In genomic region chr3:31534036-31534435, GRCh38 we compare ENCODE assay signal across 8 cellular contexts. TPM values are rescaled to one million over a fixed set of nuclear protein-coding genes. Genes with fewer than 3 reads are reported as not detected.
DNase-seq lines count a peak whose midpoint lies in the region; ATAC-seq and TF ChIP-seq lines count a peak whose summit lies in the region.

No MANE protein-coding gene starts in this region.

- H3K27ac Mint-ChIP-seq in activated CD8-positive, alpha-beta T cell treated with anti-CD3 and anti-CD28 coated beads, Interleukin-2, amount 10 ng/mL, durations not matched to agents 7 days and 5 days, result peak overlapping the region; percentile 91

- intact Hi-C loops in sciatic nerve (cut with DNase I), result no loop called here

- peaks cover under 1% of the 10 kb centered on the region for H3K27me3 ChIP-seq in smooth muscle cell (ENCODE audit: low read depth)

- no peak overlapping the region for H3K27ac ChIP-seq in smooth muscle cell (ENCODE audit: low read depth)

- no peaks in the 10 kb centered on the region for H3K9me3 Mint-ChIP-seq in activated CD8-positive, alpha-beta T cell treated with anti-CD3 and anti-CD28 coated beads, Interleukin-2, amount 10 ng/mL, durations not matched to agents 7 days and 5 days (ENCODE audit: insufficient read depth)

- H3K9ac ChIP-seq in smooth muscle cell (ENCODE audit: low read depth), result peak overlapping the region; percentile 65

- H3K4me3 ChIP-seq in LNCaP clone FGC (ENCODE audit: low read depth, low read length) (peak overlapping the region; percentile 80), iPS-11a (ENCODE audit: low read depth, low read length) (peak overlapping the region; percentile 66), smooth muscle cell (peak overlapping the region; percentile 96)

- H3K4me2 ChIP-seq in smooth muscle cell, result peak overlapping the region; percentile 97

- in situ Hi-C loops in G401 (cut with HindIII; ENCODE audit: low sequenced_read_pairs), result no loop called here

- CTCF ChIA-PET in activated CD8-positive, alpha-beta T cell treated with anti-CD3 and anti-CD28 coated beads, Interleukin-2, amount 10 ng/mL, durations not matched to agents 7 days and 5 days (lab: Charles Lee), result interaction anchor here (0.6 to 2.8 kb wide), 5 partner anchors 11 to 713 kb away, joined by 3 to 7 read pairs (median 4); no protein-coding TSS in a partner anchor

- no peak overlapping the region for H3K4me3 Mint-ChIP-seq in activated CD8-positive, alpha-beta T cell treated with anti-CD3 and anti-CD28 coated beads, Interleukin-2, amount 10 ng/mL, durations not matched to agents 7 days and 5 days

- peaks cover 35% of the 10 kb centered on the region for H3K36me3 Mint-ChIP-seq in activated CD8-positive, alpha-beta T cell treated with anti-CD3 and anti-CD28 coated beads, Interleukin-2, amount 10 ng/mL, durations not matched to agents 7 days and 5 days (ENCODE audit: low read depth)

- no peaks in the 10 kb centered on the region for H3K36me3 ChIP-seq in smooth muscle cell (ENCODE audit: low read depth)

- peak; percentile 40 for DNase-seq in G401 (ENCODE audit: low spot score)
- no peak for DNase-seq in LNCaP clone FGC (ENCODE audit: low read depth)
- DNase-seq in activated CD8-positive, alpha-beta T cell treated with anti-CD3 and anti-CD28 coated beads, Interleukin-2, amount 10 ng/mL, durations not matched to agents 7 days and 5 days, result peak; percentile 34
- no peak for DNase-seq in smooth muscle cell (lab: John Stamatoyannopoulos, UW; ENCODE audit: unreplicated experiment)
- no peak for DNase-seq in sciatic nerve (ENCODE audit: low spot score)

- H2AFZ ChIP-seq in smooth muscle cell (ENCODE audit: low read depth), result no peak overlapping the region

- WGBS in smooth muscle cell (ENCODE audit: low lambda C conversion rate), result 7% methylated on average over 5 of the region's 5 CpGs

- peaks cover 60% of the 10 kb centered on the region for H4K20me1 ChIP-seq in smooth muscle cell (ENCODE audit: low read depth)

- peaks cover 35% of the 10 kb centered on the region for H3K4me1 Mint-ChIP-seq in activated CD8-positive, alpha-beta T cell treated with anti-CD3 and anti-CD28 coated beads, Interleukin-2, amount 10 ng/mL, durations not matched to agents 7 days and 5 days (ENCODE audit: low read depth)

- H3K27me3 Mint-ChIP-seq in activated CD8-positive, alpha-beta T cell treated with anti-CD3 and anti-CD28 coated beads, Interleukin-2, amount 10 ng/mL, durations not matched to agents 7 days and 5 days (ENCODE audit: low read depth), result no peaks in the 10 kb centered on the region

- POLR2A ChIA-PET in activated CD8-positive, alpha-beta T cell treated with anti-CD3 and anti-CD28 coated beads, Interleukin-2, amount 10 ng/mL, durations not matched to agents 7 days and 5 days (lab: Charles Lee), result interaction anchor here (0.7 to 3.4 kb wide), 9 partner anchors 10 to 321 kb away, joined by 3 to 49 read pairs (median 11); no protein-coding TSS in a partner anchor

- no peak for ATAC-seq in activated CD8-positive, alpha-beta T cell treated with anti-CD3 and anti-CD28 coated beads, Interleukin-2, amount 10 ng/mL, durations not matched to agents 7 days and 5 days
- no peak for ATAC-seq in GM18511 (IDR thresholded peaks at IDR 0.05; ENCODE audit: unreplicated experiment)
- no peak for ATAC-seq in HG02970 (IDR thresholded peaks at IDR 0.05; ENCODE audit: low FRiP score, unreplicated experiment)
- no peak for ATAC-seq in sciatic nerve

- H3K79me2 ChIP-seq in smooth muscle cell (ENCODE audit: low read depth), result peaks cover 61% of the 10 kb centered on the region

- no peaks in the 10 kb centered on the region for H3F3A ChIP-seq in smooth muscle cell (ENCODE audit: low read depth)

- no peaks in the 10 kb centered on the region for H3K9me3 ChIP-seq in smooth muscle cell (replicated peaks; ENCODE audit: low read depth)

- TF ChIP-seq CTCF in LNCaP clone FGC (IDR thresholded peaks at IDR 0.05; ENCODE audit: control insufficient read depth, extremely low read depth, insufficient read depth) (no peak), smooth muscle cell (IDR thresholded peaks at IDR 0.05; ENCODE audit: borderline replicate concordance, insufficient read depth, poor library complexity, severe bottlenecking) (no peak)

- peaks cover 40% of the 10 kb centered on the region for H3K4me1 ChIP-seq in smooth muscle cell (ENCODE audit: low read depth)

RNA-seq across cellular contexts. Expression of gene STT3B, which starts 1.3 kb away (rescaled TPM):
- 117 and 118 TPM in 2 replicates for total RNA-seq in G401 (2014; rRNA removed; shearing (Covaris generic))
- 100 to 1,000 TPM; 137 to 140 TPM for total RNA-seq in activated CD8-positive, alpha-beta T cell treated with anti-CD3 and anti-CD28 coated beads, Interleukin-2, amount 10 ng/mL, durations not matched to agents 7 days and 5 days
- total RNA-seq in smooth muscle cell, result 191 and 214 TPM in 2 replicates
- 79.1 and 82.0 TPM in 2 replicates for polyA plus RNA-seq in smooth muscle cell
- 107 TPM for total RNA-seq in sciatic nerve

Comparison
In these comparisons a context has a peak if more than half of its experiments do, and no peak if none do; other contexts are left out.
1. DNase-seq: peak in G401 (single experiment) and activated CD8-positive, alpha-beta T cell treated with anti-CD3 and anti-CD28 coated beads, Interleukin-2, amount 10 ng/mL, durations not matched to agents 7 days and 5 days (single experiment); none in LNCaP clone FGC (single experiment), smooth muscle cell (single experiment) and sciatic nerve (single experiment).
2. Peak in every context shown above with its lines, with median percentiles within 50 percentile points of each other: H3K4me3 ChIP-seq.